32 cellular contexts compared by ENCODE assay signal in the genomic region with DNA sequence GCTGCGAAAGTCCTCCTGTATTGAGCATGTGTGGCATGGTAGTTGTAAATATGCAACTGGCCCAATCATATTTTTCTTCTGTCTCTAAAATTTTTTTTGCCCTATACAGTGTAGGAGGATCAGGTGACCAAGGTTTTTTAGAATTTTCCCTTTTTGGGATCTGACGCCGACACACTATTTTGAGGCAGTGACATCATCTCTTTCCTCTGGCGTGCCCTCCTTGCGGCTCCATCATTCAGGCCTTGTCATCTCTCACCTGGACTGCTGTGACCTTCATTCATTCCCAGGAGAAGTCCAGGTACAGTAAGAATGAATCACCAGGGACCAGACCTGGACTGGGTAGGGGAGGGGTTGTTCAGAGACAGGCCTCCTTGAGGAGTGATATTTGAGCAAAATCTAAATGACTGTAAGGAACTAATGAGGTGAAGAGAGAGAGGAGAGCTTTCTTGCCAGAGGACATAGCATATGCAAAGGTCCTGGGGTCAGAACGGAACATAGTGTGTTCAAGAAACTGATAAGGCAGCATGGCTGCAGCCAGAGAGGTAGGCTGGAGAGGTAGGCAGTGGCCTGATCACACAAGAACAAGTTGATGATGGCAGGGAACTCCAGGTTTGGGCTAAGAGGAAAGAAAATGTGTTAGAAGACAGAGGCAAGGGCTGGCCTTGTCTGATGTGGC. TPM values are rescaled to one million over a fixed set of nuclear protein-coding genes. Genes with fewer than 3 reads are reported as not detected.
"Had no signal": no experiment of that assay in that cellular context is flagged by ENCODE, and none has a peak within 500 bp of the region (broad histone marks: within the 10 kb centered on the region; RNA-seq: fewer than 3 reads in every experiment).

No MANE protein-coding gene starts in this region.

- DNase-seq: activated CD4-positive, alpha-beta T cell treated with anti-CD3 and anti-CD28 coated beads for 36 hours; activated CD4-positive, alpha-beta T cell treated with anti-CD3 and anti-CD28 coated beads, Interleukin-2, amount 50 U/mL, for 1 hour; activated CD4-positive, CD25-positive, alpha-beta regulatory T cell; activated CD8-positive, alpha-beta memory T cell treated with anti-CD3 and anti-CD28 coated beads, Interleukin-2, amount 50 U/mL, for 4 hours; activated CD8-positive, alpha-beta T cell treated with anti-CD3 and anti-CD28 coated beads for 36 hours; activated naive CD4-positive, alpha-beta T cell treated with anti-CD3 and anti-CD28 coated beads, Interleukin-2, amount 50 U/mL, for 16 hours; activated naive CD8-positive, alpha-beta T cell treated with anti-CD3 and anti-CD28 coated beads, Interleukin-2, amount 10 ng/mL, durations not matched to agents 7 days and 5 days; activated T-cell treated with anti-CD3 and anti-CD28 coated beads, Interleukin-2, amount 50 U/mL, for 72 hours; adrenal gland; aorta; central memory CD4-positive, alpha-beta T cell; MG63; NCI-H1105; NCI-H1436; NCI-H1694 treated with DMSO at 0.1 percent for 48 hours; NCI-H2029 treated with DMSO at 0.1 percent for 48 hours; NCI-H345; NCI-H510A; NCI-H526 treated with DMSO at 0.1 percent for 48 hours; NCI-H82; NK-92 treated with Interleukin-12 subunit alpha and Interleukin-12 subunit beta, amount 100 ng/mL, for 24 hours; OCI-M1; Peyer's patch; Right ventricle myocardium superior; SJCRH30; SK-N-SH; T-helper 1 cell had no signal

- H3K9me3 Mint-ChIP-seq: activated CD8-positive, alpha-beta T cell treated with anti-CD3 and anti-CD28 coated beads for 36 hours; activated naive CD8-positive, alpha-beta T cell treated with anti-CD3 and anti-CD28 coated beads, Interleukin-2, amount 10 ng/mL, durations not matched to agents 7 days and 5 days; activated T-cell treated with anti-CD3 and anti-CD28 coated beads, Interleukin-2, amount 50 U/mL, for 72 hours; activated T-helper 2 cell treated with anti-CD3 and anti-CD28 coated beads, Interferon-gamma antibody, Interleukin-2, Interleukin-4, amounts not matched to agents 10 μg/mL and 5 μg/mL and 100 μg/mL, durations not matched to agents 14 hours and 24 hours and 36 hours had no signal

- H3K4me3 ChIP-seq: adrenal gland, breast epithelium, MG63, Peyer's patch, SJCRH30 had no signal

- H3K9me3 ChIP-seq: adrenal gland, breast epithelium, MG63, Peyer's patch, SJCRH30, SK-N-SH had no signal

- H3K27ac Mint-ChIP-seq: activated CD4-positive, alpha-beta T cell treated with anti-CD3 and anti-CD28 coated beads for 36 hours; activated CD8-positive, alpha-beta T cell treated with anti-CD3 and anti-CD28 coated beads for 36 hours; activated naive CD8-positive, alpha-beta T cell treated with anti-CD3 and anti-CD28 coated beads, Interleukin-2, amount 10 ng/mL, durations not matched to agents 7 days and 5 days; activated T-cell treated with anti-CD3 and anti-CD28 coated beads, Interleukin-2, amount 50 U/mL, for 72 hours; activated T-helper 2 cell treated with anti-CD3 and anti-CD28 coated beads, Interferon-gamma antibody, Interleukin-2, Interleukin-4, amounts not matched to agents 10 μg/mL and 5 μg/mL and 100 μg/mL, durations not matched to agents 14 hours and 24 hours and 36 hours had no signal

- H3K36me3 Mint-ChIP-seq: activated naive CD8-positive, alpha-beta T cell treated with anti-CD3 and anti-CD28 coated beads, Interleukin-2, amount 10 ng/mL, durations not matched to agents 7 days and 5 days had no signal

- H3K4me1 Mint-ChIP-seq: activated CD4-positive, alpha-beta T cell treated with anti-CD3 and anti-CD28 coated beads for 36 hours; activated naive CD8-positive, alpha-beta T cell treated with anti-CD3 and anti-CD28 coated beads, Interleukin-2, amount 10 ng/mL, durations not matched to agents 7 days and 5 days had no signal

- H3K36me3 ChIP-seq: adrenal gland, breast epithelium, MG63, Peyer's patch, SJCRH30 had no signal

- H3K9me2 ChIP-seq: SK-N-SH had no signal

- H3K9ac ChIP-seq: KMS-11, SK-N-SH had no signal

- H3K4me1 ChIP-seq: adrenal gland, breast epithelium, Peyer's patch, SJCRH30 had no signal

- H3K4me2 ChIP-seq: KMS-11, SK-N-SH had no signal

- ATAC-seq: activated CD4-positive, alpha-beta T cell treated with anti-CD3 and anti-CD28 coated beads for 36 hours; activated CD8-positive, alpha-beta T cell treated with anti-CD3 and anti-CD28 coated beads for 36 hours; activated T-cell treated with anti-CD3 and anti-CD28 coated beads, Interleukin-2, amount 50 U/mL, for 72 hours had no signal

- H3K27me3 ChIP-seq: adrenal gland, breast epithelium, MG63, Peyer's patch had no signal

- H3K4me3 Mint-ChIP-seq: activated CD4-positive, alpha-beta T cell treated with anti-CD3 and anti-CD28 coated beads for 36 hours; activated CD8-positive, alpha-beta T cell treated with anti-CD3 and anti-CD28 coated beads for 36 hours; activated naive CD8-positive, alpha-beta T cell treated with anti-CD3 and anti-CD28 coated beads, Interleukin-2, amount 10 ng/mL, durations not matched to agents 7 days and 5 days; activated T-cell treated with anti-CD3 and anti-CD28 coated beads, Interleukin-2, amount 50 U/mL, for 72 hours had no signal

- H3K27ac ChIP-seq: adrenal gland, breast epithelium, KMS-11, Peyer's patch, RWPE1, SJCRH30, VCaP had no signal

RNA-seq across cellular contexts. Expression of a gene that starts 38.7 kb away (rescaled TPM):
- total RNA-seq: activated naive CD8-positive, alpha-beta T cell treated with anti-CD3 and anti-CD28 coated beads, Interleukin-2, amount 10 ng/mL, durations not matched to agents 7 days and 5 days; activated T-helper 2 cell treated with anti-CD3 and anti-CD28 coated beads, Interferon-gamma antibody, Interleukin-2, Interleukin-4, amounts not matched to agents 10 μg/mL and 5 μg/mL and 100 μg/mL, durations not matched to agents 14 hours and 24 hours and 36 hours had no signal
